In genomic region chr22:49503321-49503720, GRCh38 we compare ENCODE assay signal across 13 cellular contexts.
"Had no signal": no experiment of that assay in that cellular context is flagged by ENCODE, and none has a peak within 500 bp of the region (broad histone marks: within the 10 kb centered on the region; RNA-seq: fewer than 3 reads in every experiment).

No MANE protein-coding gene starts in this region.

- H3K27ac Mint-ChIP-seq: activated naive CD8-positive, alpha-beta T cell treated with anti-CD3 and anti-CD28 coated beads for 36 hours; activated T-helper 1 cell treated with anti-CD3 and anti-CD28 coated beads, Interleukin-12 subunit alpha, Interleukin-12 subunit beta, Interleukin-2, Interleukin-4 antibody, amounts not matched to agents 30 ng/mL and 10 ng/mL and 1 ng/mL, durations not matched to agents 14 hours and 24 hours and 36 hours; natural killer cell; stimulated activated naive B cell treated with anti-CD40 and anti-IgM and Interleukin-4, amounts not matched to agents 10 μg/mL and 1 μg/mL and 100 μg/mL, for 72 hours had no signal

- H3K4me1 Mint-ChIP-seq: activated naive CD8-positive, alpha-beta T cell treated with anti-CD3 and anti-CD28 coated beads for 36 hours had no signal

- H3K27me3 ChIP-seq: neutrophil, tibial artery had no signal

- H3K4me3 Mint-ChIP-seq: activated naive CD8-positive, alpha-beta T cell treated with anti-CD3 and anti-CD28 coated beads for 36 hours; activated T-helper 1 cell treated with anti-CD3 and anti-CD28 coated beads, Interleukin-12 subunit alpha, Interleukin-12 subunit beta, Interleukin-2, Interleukin-4 antibody, amounts not matched to agents 30 ng/mL and 10 ng/mL and 1 ng/mL, durations not matched to agents 14 hours and 24 hours and 36 hours; natural killer cell had no signal

- ATAC-seq: natural killer cell had no signal

- H3K36me3 ChIP-seq: neutrophil, tibial artery had no signal

- H3K4me1 ChIP-seq: tibial artery had no signal

- H3K9me3 Mint-ChIP-seq: activated T-helper 1 cell treated with anti-CD3 and anti-CD28 coated beads, Interleukin-12 subunit alpha, Interleukin-12 subunit beta, Interleukin-2, Interleukin-4 antibody, amounts not matched to agents 30 ng/mL and 10 ng/mL and 1 ng/mL, durations not matched to agents 14 hours and 24 hours and 36 hours; natural killer cell had no signal

- H3K27ac ChIP-seq: neutrophil, tibial artery had no signal

- H3K27me3 Mint-ChIP-seq: activated naive CD8-positive, alpha-beta T cell treated with anti-CD3 and anti-CD28 coated beads for 36 hours; stimulated activated naive B cell treated with anti-CD40 and anti-IgM and Interleukin-4, amounts not matched to agents 10 μg/mL and 1 μg/mL and 100 μg/mL, for 72 hours had no signal

- H3K4me3 ChIP-seq: tibial artery had no signal

- H3K9me3 ChIP-seq: neutrophil, tibial artery had no signal

- DNase-seq: activated CD4-positive, CD25-positive, alpha-beta regulatory T cell treated with anti-CD3 and anti-CD28 coated beads, Interleukin-2, amount 50 U/mL, for 72 hours; activated naive CD8-positive, alpha-beta T cell treated with anti-CD3 and anti-CD28 coated beads for 36 hours; amygdala; effector CD8-positive, alpha-beta T cell; foreskin fibroblast; kidney glomerular epithelial cell; mesendoderm; natural killer cell; stimulated activated CD4-positive, alpha-beta T cell treated with anti-CD3 and anti-CD28 coated beads, Interleukin-4, amount 100 ng/mL, for 1 hour; stimulated activated naive B cell treated with anti-CD40 and anti-IgM and Interleukin-4, amounts not matched to agents 10 μg/mL and 1 μg/mL and 100 μg/mL, for 72 hours had no signal

- H3K36me3 Mint-ChIP-seq: activated naive CD8-positive, alpha-beta T cell treated with anti-CD3 and anti-CD28 coated beads for 36 hours; natural killer cell had no signal
